28 cellular contexts compared by ENCODE assay signal in the genomic region with DNA sequence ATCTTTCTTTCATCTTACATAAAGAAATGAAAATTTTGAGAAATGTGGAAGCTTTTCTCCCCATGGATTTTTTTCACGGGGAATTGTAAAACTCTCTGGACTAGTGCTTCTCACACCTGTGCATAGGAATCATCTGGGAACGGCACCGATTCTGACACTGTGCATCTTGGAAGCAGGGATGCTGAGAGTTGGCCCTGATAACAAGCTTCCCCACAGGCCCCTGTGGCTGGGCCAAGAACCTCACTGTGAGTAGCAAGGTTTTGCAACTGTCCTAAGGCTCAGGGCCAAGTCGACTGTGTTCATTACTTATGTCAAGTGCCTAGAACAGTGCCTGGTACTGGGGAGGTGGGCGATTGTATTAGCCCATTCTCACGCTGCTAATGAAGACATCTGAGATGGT.
"Had no signal": no experiment of that assay in that cellular context is flagged by ENCODE, and none has a peak within 500 bp of the region (broad histone marks: within the 10 kb centered on the region; RNA-seq: fewer than 3 reads in every experiment).

No MANE protein-coding gene starts in this region.

- H3K27ac Mint-ChIP-seq: naive thymus-derived CD4-positive, alpha-beta T cell; stimulated activated naive CD8-positive, alpha-beta T cell treated with anti-CD3 and anti-CD28 coated beads, Interleukin-15, amount 100 ng/mL, for 72 hours had no signal

- H3K4me1 ChIP-seq: left lung, right atrium auricular region, sigmoid colon, suprapubic skin, transverse colon, vagina had no signal

- H3K27ac ChIP-seq: epithelial cell of prostate, left lung, ovary, right atrium auricular region, sigmoid colon, skin epidermis, suprapubic skin, transverse colon, vagina had no signal

- DNase-seq: effector CD4-positive, alpha-beta T cell; foreskin fibroblast; gastrocnemius medialis; head of caudate nucleus; kidney; left lung; mesenchymal stem cell; midbrain; naive thymus-derived CD4-positive, alpha-beta T cell; occipital lobe; ovary; sigmoid colon; stimulated activated CD4-positive, alpha-beta T cell treated with anti-CD3 and anti-CD28 coated beads, Interleukin-12 subunit alpha, Interleukin-12 subunit beta, amount 100 ng/mL, for 4 hours; stimulated activated CD4-positive, alpha-beta T cell treated with anti-CD3 and anti-CD28 coated beads, Interleukin-1b, Interleukin-23, amount 100 ng/mL, for 48 hours; stimulated activated CD4-positive, alpha-beta T cell treated with anti-CD3 and anti-CD28 coated beads, Interleukin-4, amount 100 ng/mL, for 1 hour; stimulated activated CD8-positive, alpha-beta memory T cell treated with anti-CD3 and anti-CD28 coated beads, Interleukin-4, amount 100 ng/mL, for 48 hours; stimulated activated naive CD4-positive, alpha-beta T cell; stimulated activated naive CD8-positive, alpha-beta T cell treated with anti-CD3 and anti-CD28 coated beads, Interleukin-15, amount 100 ng/mL, for 72 hours; transverse colon had no signal

- H3K27me3 Mint-ChIP-seq: central memory CD8-positive, alpha-beta T cell; naive thymus-derived CD4-positive, alpha-beta T cell; stimulated activated naive CD8-positive, alpha-beta T cell treated with anti-CD3 and anti-CD28 coated beads, Interleukin-15, amount 100 ng/mL, for 72 hours had no signal

- H3K36me3 ChIP-seq: gastrocnemius medialis, left lung, ovary, right atrium auricular region, sigmoid colon, suprapubic skin, transverse colon, vagina had no signal

- H3K4me1 Mint-ChIP-seq: central memory CD8-positive, alpha-beta T cell; stimulated activated naive CD8-positive, alpha-beta T cell treated with anti-CD3 and anti-CD28 coated beads, Interleukin-15, amount 100 ng/mL, for 72 hours had no signal

- H3K4me3 ChIP-seq: dorsolateral prefrontal cortex, gastrocnemius medialis, left lung, ovary, right atrium auricular region, sigmoid colon, skin epidermis, suprapubic skin, transverse colon, vagina had no signal

- H3K9me3 Mint-ChIP-seq: central memory CD8-positive, alpha-beta T cell; nephron had no signal

- H3K4me3 Mint-ChIP-seq: central memory CD8-positive, alpha-beta T cell; naive thymus-derived CD4-positive, alpha-beta T cell; nephron; stimulated activated naive CD8-positive, alpha-beta T cell treated with anti-CD3 and anti-CD28 coated beads, Interleukin-15, amount 100 ng/mL, for 72 hours had no signal

- ATAC-seq: esophagus mucosa; gastrocnemius medialis; naive thymus-derived CD4-positive, alpha-beta T cell; stimulated activated naive CD8-positive, alpha-beta T cell treated with anti-CD3 and anti-CD28 coated beads, Interleukin-15, amount 100 ng/mL, for 72 hours had no signal

- H3K27me3 ChIP-seq: dorsolateral prefrontal cortex, gastrocnemius medialis, left lung, ovary, right atrium auricular region, sigmoid colon, suprapubic skin, transverse colon, vagina had no signal

- H3K9me3 ChIP-seq: gastrocnemius medialis, ovary, right atrium auricular region, sigmoid colon, suprapubic skin, transverse colon, vagina had no signal
